In genomic region chr19:22918221-22918620, GRCh38 we compare ENCODE assay signal across 9 cellular contexts.
"Had no signal": no experiment of that assay in that cellular context is flagged by ENCODE, and none has a peak within 500 bp of the region (broad histone marks: within the 10 kb centered on the region; RNA-seq: fewer than 3 reads in every experiment).

No MANE protein-coding gene starts in this region.

- FAIRE-seq: K562 had no signal

- H3K36me3 ChIP-seq: HAP-1 had no signal

- H3K9ac ChIP-seq: GM23248 had no signal

- H3K4me3 ChIP-seq: GM23248, HAP-1, K562 had no signal

- DNase-seq: GM23248, GOT3, H7, HFFc6, IMR-90 had no signal

- ATAC-seq: HCT116, K562 had no signal

- H3K27ac Mint-ChIP-seq: HFFc6 had no signal

- H3K27ac ChIP-seq: GM23248, HL-60 had no signal

- H3K4me1 ChIP-seq: HAP-1 had no signal

- H2AFZ ChIP-seq: GM23248 had no signal

- H3K4me3 Mint-ChIP-seq: HFFc6 had no signal
